28 cellular contexts compared by ENCODE assay signal in genomic region chr6:143803769-143804540, GRCh38. TPM values are rescaled to one million over a fixed set of nuclear protein-coding genes. Genes with fewer than 3 reads are reported as not detected.
DNase-seq lines count a peak whose midpoint lies in the region; ATAC-seq and TF ChIP-seq lines count a peak whose summit lies in the region.
"Had no signal": no experiment of that assay in that cellular context is flagged by ENCODE, and none has a peak within 500 bp of the region (broad histone marks: within the 10 kb centered on the region; RNA-seq: fewer than 3 reads in every experiment).

No MANE protein-coding gene starts in this region.

- H3K27ac Mint-ChIP-seq in activated T-cell treated with anti-CD3 and anti-CD28 coated beads, Interleukin-2, amount 50 U/mL, for 24 hours: peak overlapping the region; percentile 95
- H3K27ac Mint-ChIP-seq in activated T-helper 17 cell treated with anti-CD3 and anti-CD28 coated beads, Interleukin-2, amount 50 U/mL, for 72 hours: peak overlapping the region; percentile 91
- H3K27ac Mint-ChIP-seq: HFFc6, naive B cell had no signal

- DNase-seq in activated T-cell treated with anti-CD3 and anti-CD28 coated beads, Interleukin-2, amount 50 U/mL, for 24 hours: no peak
- no peak for DNase-seq in activated T-cell treated with anti-CD3 and anti-CD28 coated beads for 4 hours
- peak; percentile 17 for DNase-seq in iPS DF 19.7 (ENCODE audit: low read depth, low spot score)
- DNase-seq in osteoblast (ENCODE audit: insufficient read length, low spot score, missing footprints): no peak
- DNase-seq in NCI-H2171 (lab: John Stamatoyannopoulos, UW): no peak
- no peak for DNase-seq in hepatocyte (ENCODE audit: low spot score)
- DNase-seq: activated T-cell treated with anti-CD3 and anti-CD28 coated beads, Interleukin-2, amount 50 U/mL, for 4 hours; amygdala; cerebellar nuclear complex; gastrocnemius medialis; HFFc6; midbrain; MM.1S; naive B cell; NCI-H1417; NCI-H2029 treated with DMSO at 0.1 percent for 48 hours; NCI-H226; NCI-H69; nucleus accumbens; psoas muscle; Right ventricle myocardium superior; stimulated activated CD4-positive, alpha-beta T cell treated with anti-CD3 and anti-CD28 coated beads, Interleukin-4, amount 100 ng/mL, for 1 hour had no signal

- H3K4me2 ChIP-seq in osteoblast (ENCODE audit: insufficient read depth, low read length) (no peak overlapping the region), hepatocyte (no peak overlapping the region)
- H3K4me2 ChIP-seq: A549 had no signal

- TF ChIP-seq CTCF in osteoblast (IDR thresholded peaks at IDR 0.05; ENCODE audit: extremely low read depth, low read depth, low read length) (no peak), hepatocyte (IDR thresholded peaks at IDR 0.05; ENCODE audit: poor library complexity) (no peak)

- H3K4me1 ChIP-seq in osteoblast (ENCODE audit: insufficient read depth, low read length): peaks cover 46% of the 10 kb centered on the region
- peaks cover 3% of the 10 kb centered on the region for H3K4me1 ChIP-seq in hepatocyte (ENCODE audit: insufficient read depth)
- H3K4me1 ChIP-seq: A549, gastrocnemius medialis, psoas muscle had no signal

- no peak for ATAC-seq in activated T-helper 17 cell treated with anti-CD3 and anti-CD28 coated beads, Interleukin-2, amount 50 U/mL, for 72 hours (replicated peaks)
- no peak for ATAC-seq in GM21723 (IDR thresholded peaks at IDR 0.05; ENCODE audit: unreplicated experiment)
- ATAC-seq: A549; activated T-cell treated with anti-CD3 and anti-CD28 coated beads, Interleukin-2, amount 50 U/mL, for 4 hours; psoas muscle; sciatic nerve had no signal

- H3K27me3 ChIP-seq in osteoblast (ENCODE audit: insufficient read depth, low read length): no peaks in the 10 kb centered on the region
- H3K27me3 ChIP-seq in hepatocyte: no peaks in the 10 kb centered on the region
- H3K27me3 ChIP-seq: brain microvascular endothelial cell, gastrocnemius medialis, tibial nerve had no signal

- no peak overlapping the region for H3K4me3 ChIP-seq in osteoblast (ENCODE audit: insufficient read depth, low read length)
- H3K4me3 ChIP-seq in hepatocyte: no peak overlapping the region
- H3K4me3 ChIP-seq: A549, gastrocnemius medialis, psoas muscle, tibial nerve had no signal

- H3K79me2 ChIP-seq in osteoblast (ENCODE audit: insufficient read depth, low read length) (no peaks in the 10 kb centered on the region), hepatocyte (peaks cover 18% of the 10 kb centered on the region)

- WGBS in hepatocyte (ENCODE audit: low lambda C conversion rate, missing lambda C conversion rate): 88% methylated on average over 9 of the region's 9 CpGs

- H3K36me3 Mint-ChIP-seq in activated T-cell treated with anti-CD3 and anti-CD28 coated beads, Interleukin-2, amount 50 U/mL, for 24 hours (ENCODE audit: low read depth): peaks cover 69% of the 10 kb centered on the region
- H3K36me3 Mint-ChIP-seq in activated T-helper 17 cell treated with anti-CD3 and anti-CD28 coated beads, Interleukin-2, amount 50 U/mL, for 72 hours (ENCODE audit: low read depth): peaks cover 81% of the 10 kb centered on the region

- H4K20me1 ChIP-seq in osteoblast (ENCODE audit: insufficient read depth, low read length) (no peaks in the 10 kb centered on the region), hepatocyte (ENCODE audit: insufficient read depth, poor library complexity, severe bottlenecking) (no peaks in the 10 kb centered on the region)

- H3K9me3 ChIP-seq in osteoblast (ENCODE audit: low read depth, low read length) (peaks cover 1% of the 10 kb centered on the region), hepatocyte (ENCODE audit: low read depth) (no peaks in the 10 kb centered on the region)
- H3K9me3 ChIP-seq: A549, gastrocnemius medialis, psoas muscle had no signal

- H3K9me3 Mint-ChIP-seq in activated T-cell treated with anti-CD3 and anti-CD28 coated beads, Interleukin-2, amount 50 U/mL, for 24 hours: peaks cover 14% of the 10 kb centered on the region
- H3K9me3 Mint-ChIP-seq in activated T-helper 17 cell treated with anti-CD3 and anti-CD28 coated beads, Interleukin-2, amount 50 U/mL, for 72 hours: peaks cover 5% of the 10 kb centered on the region

- no peaks in the 10 kb centered on the region for H3K9me2 ChIP-seq in hepatocyte (replicated peaks; ENCODE audit: insufficient read depth)

- H3K36me3 ChIP-seq in osteoblast (ENCODE audit: insufficient read depth, low read length): peaks cover 3% of the 10 kb centered on the region
- no peaks in the 10 kb centered on the region for H3K36me3 ChIP-seq in hepatocyte (replicated peaks; ENCODE audit: insufficient read depth, low read depth)
- H3K36me3 ChIP-seq: brain microvascular endothelial cell had no signal

- H3K27ac ChIP-seq in osteoblast (ENCODE audit: low read depth, low read length) (peak overlapping the region; percentile 89), hepatocyte (no peak overlapping the region)
- H3K27ac ChIP-seq: A549, brain microvascular endothelial cell, gastrocnemius medialis, psoas muscle, tibial nerve had no signal

- H2AFZ ChIP-seq in osteoblast (ENCODE audit: low read length) (no peak overlapping the region), hepatocyte (no peak overlapping the region)

- no peaks in the 10 kb centered on the region for H3K27me3 Mint-ChIP-seq in activated T-cell treated with anti-CD3 and anti-CD28 coated beads, Interleukin-2, amount 50 U/mL, for 24 hours
- H3K27me3 Mint-ChIP-seq in activated T-helper 17 cell treated with anti-CD3 and anti-CD28 coated beads, Interleukin-2, amount 50 U/mL, for 72 hours: no peaks in the 10 kb centered on the region
- H3K27me3 Mint-ChIP-seq: naive B cell had no signal

- peaks cover 63% of the 10 kb centered on the region for H3K4me1 Mint-ChIP-seq in activated T-cell treated with anti-CD3 and anti-CD28 coated beads, Interleukin-2, amount 50 U/mL, for 24 hours (ENCODE audit: low read depth)
- peaks cover 32% of the 10 kb centered on the region for H3K4me1 Mint-ChIP-seq in activated T-helper 17 cell treated with anti-CD3 and anti-CD28 coated beads, Interleukin-2, amount 50 U/mL, for 72 hours
- H3K4me1 Mint-ChIP-seq: naive B cell had no signal

- no peak overlapping the region for H3K4me3 Mint-ChIP-seq in activated T-cell treated with anti-CD3 and anti-CD28 coated beads, Interleukin-2, amount 50 U/mL, for 24 hours
- peak overlapping the region; percentile 68 for H3K4me3 Mint-ChIP-seq in activated T-helper 17 cell treated with anti-CD3 and anti-CD28 coated beads, Interleukin-2, amount 50 U/mL, for 72 hours
- H3K4me3 Mint-ChIP-seq: activated T-cell treated with anti-CD3 and anti-CD28 coated beads, Interleukin-2, amount 50 U/mL, for 4 hours; naive B cell had no signal

RNA-seq across cellular contexts. Expression of gene LTV1, which starts 39.2 kb away (rescaled TPM):
- 10 to 100 TPM; 16.6 to 40.3 TPM for total RNA-seq in activated T-helper 17 cell treated with anti-CD3 and anti-CD28 coated beads, Interleukin-2, amount 50 U/mL, for 72 hours
- total RNA-seq in osteoblast (15.3 and 16.6 TPM in 2 replicates), hepatocyte (21.6 and 22.7 TPM in 2 replicates)
- polyA plus RNA-seq in hepatocyte: 27.8 and 29.1 TPM in 2 replicates
